Comparison of ENCODE assay signal across 17 cellular contexts in the genomic region with DNA sequence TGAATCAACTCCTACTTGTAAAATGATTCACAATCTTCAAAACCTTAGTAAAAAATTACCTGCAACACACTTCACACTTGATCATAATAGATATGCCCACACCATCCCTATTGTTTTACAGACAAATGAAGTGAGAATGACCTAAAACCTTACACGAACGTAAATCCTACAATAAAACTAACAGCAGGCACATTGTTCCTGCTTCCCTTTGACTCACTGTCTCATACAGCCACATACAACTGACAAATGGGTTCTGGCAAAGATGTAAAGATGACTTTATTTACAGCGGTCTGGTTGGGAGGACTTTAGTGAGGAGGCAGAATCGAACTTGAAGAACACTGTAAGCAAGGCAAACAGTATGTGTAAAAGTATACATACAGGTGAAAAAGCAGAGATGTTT.
DNase-seq lines count a peak whose midpoint lies in the region; ATAC-seq, FAIRE-seq and TF ChIP-seq lines count a peak whose summit lies in the region.
"Had no signal": no experiment of that assay in that cellular context is flagged by ENCODE, and none has a peak within 500 bp of the region (broad histone marks: within the 10 kb centered on the region; RNA-seq: fewer than 3 reads in every experiment).

No MANE protein-coding gene starts in this region.

- WGBS in K562 (ENCODE audit: insufficient coverage, low coverage, missing lambda C conversion rate): 73% methylated on average over 4 of the region's 4 CpGs
- no CpG with 5 or more reads among the region's 4 CpGs for WGBS in mesendoderm (ENCODE audit: extremely low coverage, insufficient coverage, low lambda C conversion rate)

- DNase-seq in K562 (ENCODE audit: extremely low read depth in 1 of 4, low spot score in 3 of 4) (no peak), kidney tubule cell (ENCODE audit: low spot score) (peak; percentile 2), mesendoderm (peak; percentile 4)
- DNase-seq in stimulated activated naive B cell treated with anti-CD40 and anti-IgM and Interleukin-4, amounts not matched to agents 10 μg/mL and 1 μg/mL and 100 μg/mL, for 72 hours: no peak
- DNase-seq in activated CD4-positive, alpha-beta T cell treated with anti-CD3 and anti-CD28 coated beads, Interleukin-2, amount 50 U/mL, for 48 hours: no peak
- DNase-seq: BE2C; Caco-2; CD8-positive, alpha-beta memory T cell; DND-41; GDM1 had no signal

- H2AFZ ChIP-seq in K562 (ENCODE audit: low read depth, low read length): no peak overlapping the region

- H3K4me3 Mint-ChIP-seq in stimulated activated naive B cell treated with anti-CD40 and anti-IgM and Interleukin-4, amounts not matched to agents 10 μg/mL and 1 μg/mL and 100 μg/mL, for 72 hours: no peak overlapping the region
- H3K4me3 Mint-ChIP-seq: CD8-positive, alpha-beta memory T cell had no signal

- H3K27me3 ChIP-seq in K562 (ENCODE audit: control insufficient read depth in 2 of 2, insufficient read depth in 2 of 2, low read length in 2 of 2) (no peaks in the 10 kb centered on the region), mesendoderm (ENCODE audit: insufficient read depth, low read length, poor library complexity) (no peaks in the 10 kb centered on the region)
- H3K27me3 ChIP-seq: BE2C had no signal

- no peak overlapping the region for H2BK5ac ChIP-seq in mesendoderm (ENCODE audit: low read length)

- no peak overlapping the region for H3K27ac ChIP-seq in K562 (ENCODE audit: extremely low read depth, low read depth, low read length)
- H3K27ac ChIP-seq in mesendoderm (ENCODE audit: low read depth, low read length): no peak overlapping the region

- no peak overlapping the region for H2AK5ac ChIP-seq in mesendoderm (ENCODE audit: low read length)

- H3K79me2 ChIP-seq in K562 (ENCODE audit: control insufficient read depth, insufficient read depth, low read length) (no peaks in the 10 kb centered on the region), mesendoderm (ENCODE audit: control insufficient read depth, insufficient read depth, low read length) (no peaks in the 10 kb centered on the region)

- no peak overlapping the region for H3K56ac ChIP-seq in mesendoderm (ENCODE audit: low read length)

- H3K9me1 ChIP-seq in K562 (ENCODE audit: control insufficient read depth, insufficient read depth, low read length): no peaks in the 10 kb centered on the region

- no TSS peak for BruUV-seq in K562 (replicated peaks; lab: Mats Ljungman, UMichigan)

- TF ChIP-seq EP300 in K562 (IDR thresholded peaks at IDR 0.05; ENCODE audit: low read length): no peak

- in situ Hi-C loops in K562 (cut with MboI): no loop called here

- POLR2A ChIA-PET in K562 (lab: Yijun Ruan, JAX): interaction anchor here (0.5 kb wide), 1 partner anchor 37 kb away, joined by 3 read pairs; no protein-coding TSS in a partner anchor

- H3K79me1 ChIP-seq in mesendoderm (ENCODE audit: low read length): no peaks in the 10 kb centered on the region

- H3K4me3 ChIP-seq in K562: no peak overlapping the region
- no peak overlapping the region for H3K4me3 ChIP-seq in mesendoderm (ENCODE audit: low read length)
- H3K4me3 ChIP-seq: HAP-1 had no signal

- no peak overlapping the region for H3K27ac Mint-ChIP-seq in stimulated activated naive B cell treated with anti-CD40 and anti-IgM and Interleukin-4, amounts not matched to agents 10 μg/mL and 1 μg/mL and 100 μg/mL, for 72 hours

- 0 out of 3 replicates have a peak, but pooled peaks cover 2% of the 10 kb centered on the region for H3K36me3 ChIP-seq in K562 (ENCODE audit: control insufficient read depth, insufficient read depth, low read length)
- H3K36me3 ChIP-seq in mesendoderm (ENCODE audit: control insufficient read depth, insufficient read depth, low read length): no peaks in the 10 kb centered on the region
- H3K36me3 ChIP-seq: BE2C, HAP-1 had no signal

- no peaks in the 10 kb centered on the region for H3K9me3 ChIP-seq in K562 (replicated peaks; ENCODE audit: control insufficient read depth, insufficient read depth, low read depth, low read length)
- H3K9me3 ChIP-seq: BE2C, Caco-2, HAP-1 had no signal

- intact Hi-C loops in K562 (cut with micrococcal nuclease): no loop called here

- H3K18ac ChIP-seq in mesendoderm (ENCODE audit: low read length): no peak overlapping the region

- H2BK15ac ChIP-seq in mesendoderm (replicated peaks; ENCODE audit: low read depth): no peak overlapping the region

- no peak for TF ChIP-seq CTCF in K562 (IDR thresholded peaks at IDR 0.05 in 2 of 3, conservative IDR thresholded peaks at IDR 0.05 in 1 of 3; ENCODE audit: insufficient read depth in 2 of 3, low read depth in 1 of 3, low read length in 3 of 3)

- H3K9ac ChIP-seq in K562 (ENCODE audit: insufficient read depth in 1 of 2, low read depth in 2 of 2, low read length in 2 of 2) (no peak overlapping the region), mesendoderm (ENCODE audit: low read length) (no peak overlapping the region)

- no peak overlapping the region for H4K8ac ChIP-seq in mesendoderm (ENCODE audit: low read depth, low read length)

- H3K27me3 Mint-ChIP-seq in stimulated activated naive B cell treated with anti-CD40 and anti-IgM and Interleukin-4, amounts not matched to agents 10 μg/mL and 1 μg/mL and 100 μg/mL, for 72 hours: peaks cover 3 to 4% of the 10 kb centered on the region in 2 donors
- H3K27me3 Mint-ChIP-seq: CD8-positive, alpha-beta memory T cell had no signal

- CTCF ChIA-PET in K562 (lab: Yijun Ruan, JAX; ENCODE audit: low intra/inter-chr PET ratio): no interaction called here

- no peak overlapping the region for H2BK120ac ChIP-seq in mesendoderm (ENCODE audit: low read depth, low read length)

- TF ChIP-seq POLR2A in K562 (conservative IDR thresholded peaks at IDR 0.05): no peak

- no peak for ATAC-seq in K562
- no peak for ATAC-seq in HG03439 (IDR thresholded peaks at IDR 0.05; ENCODE audit: unreplicated experiment)
- ATAC-seq in stimulated activated naive B cell treated with anti-CD40 and anti-IgM and Interleukin-4, amounts not matched to agents 10 μg/mL and 1 μg/mL and 100 μg/mL, for 72 hours (replicated peaks): no peak
- no peak for ATAC-seq in GM21825 (IDR thresholded peaks at IDR 0.05; ENCODE audit: unreplicated experiment)
- ATAC-seq: HepG2 had no signal

- no peak overlapping the region for H4K5ac ChIP-seq in mesendoderm (ENCODE audit: low read length)

- FAIRE-seq in K562 (lab: Jason Lieb, UNC): peak; percentile 15
- FAIRE-seq: A204.1, GM12892, H1, HepG2 had no signal

- no peak overlapping the region for H3K4me2 ChIP-seq in K562 (ENCODE audit: insufficient read depth, low read length)
- H3K4me2 ChIP-seq in mesendoderm (ENCODE audit: low read length): no peak overlapping the region

- H3K36me3 Mint-ChIP-seq in stimulated activated naive B cell treated with anti-CD40 and anti-IgM and Interleukin-4, amounts not matched to agents 10 μg/mL and 1 μg/mL and 100 μg/mL, for 72 hours: peaks cover 4 to 10% of the 10 kb centered on the region in 2 donors

- no peak for TF ChIP-seq RAD21 in K562 (CRISPR knock-in tag; conservative IDR thresholded peaks at IDR 0.05 in 1 of 2, IDR thresholded peaks at IDR 0.05 in 1 of 2)

- no peaks in the 10 kb centered on the region for H3K4me1 ChIP-seq in K562 (replicated peaks in 1 of 2; ENCODE audit: control insufficient read depth in 2 of 2, insufficient read depth in 2 of 2, low read length in 2 of 2)
- no peaks in the 10 kb centered on the region for H3K4me1 ChIP-seq in mesendoderm (ENCODE audit: control insufficient read depth, low read depth, low read length)
- H3K4me1 ChIP-seq: BE2C, Caco-2, HAP-1 had no signal

- H3K4me1 Mint-ChIP-seq in stimulated activated naive B cell treated with anti-CD40 and anti-IgM and Interleukin-4, amounts not matched to agents 10 μg/mL and 1 μg/mL and 100 μg/mL, for 72 hours: peaks cover 0 to 3% of the 10 kb centered on the region in 2 donors

- H3K23ac ChIP-seq in mesendoderm (ENCODE audit: low read length): peak overlapping the region; percentile 57

- no peak overlapping the region for H3K4ac ChIP-seq in mesendoderm (ENCODE audit: low read depth, low read length)

- H4K20me1 ChIP-seq in K562 (replicated peaks; ENCODE audit: control insufficient read depth, insufficient read depth, low read length): no peaks in the 10 kb centered on the region

- H3K9me3 Mint-ChIP-seq in stimulated activated naive B cell treated with anti-CD40 and anti-IgM and Interleukin-4, amounts not matched to agents 10 μg/mL and 1 μg/mL and 100 μg/mL, for 72 hours: no peaks in the 10 kb centered on the region
- H3K9me3 Mint-ChIP-seq: CD8-positive, alpha-beta memory T cell had no signal

TF ChIP-seq in K562, 482 proteins besides CTCF, POLR2A, EP300 and RAD21 (continues in another document):
- no peak for TF ChIP-seq NCOA4 (IDR thresholded peaks at IDR 0.05; ENCODE audit: partially characterized antibody)
- TF ChIP-seq, protein P1, sequence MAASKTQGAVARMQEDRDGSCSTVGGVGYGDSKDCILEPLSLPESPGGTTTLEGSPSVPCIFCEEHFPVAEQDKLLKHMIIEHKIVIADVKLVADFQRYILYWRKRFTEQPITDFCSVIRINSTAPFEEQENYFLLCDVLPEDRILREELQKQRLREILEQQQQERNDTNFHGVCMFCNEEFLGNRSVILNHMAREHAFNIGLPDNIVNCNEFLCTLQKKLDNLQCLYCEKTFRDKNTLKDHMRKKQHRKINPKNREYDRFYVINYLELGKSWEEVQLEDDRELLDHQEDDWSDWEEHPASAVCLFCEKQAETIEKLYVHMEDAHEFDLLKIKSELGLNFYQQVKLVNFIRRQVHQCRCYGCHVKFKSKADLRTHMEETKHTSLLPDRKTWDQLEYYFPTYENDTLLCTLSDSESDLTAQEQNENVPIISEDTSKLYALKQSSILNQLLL (CRISPR knock-in tag; IDR thresholded peaks at IDR 0.05; ENCODE audit: borderline replicate concordance): no peak
- TF ChIP-seq ZNF707 (CRISPR knock-in tag; conservative IDR thresholded peaks at IDR 0.05): no peak
- TF ChIP-seq, protein P2, sequence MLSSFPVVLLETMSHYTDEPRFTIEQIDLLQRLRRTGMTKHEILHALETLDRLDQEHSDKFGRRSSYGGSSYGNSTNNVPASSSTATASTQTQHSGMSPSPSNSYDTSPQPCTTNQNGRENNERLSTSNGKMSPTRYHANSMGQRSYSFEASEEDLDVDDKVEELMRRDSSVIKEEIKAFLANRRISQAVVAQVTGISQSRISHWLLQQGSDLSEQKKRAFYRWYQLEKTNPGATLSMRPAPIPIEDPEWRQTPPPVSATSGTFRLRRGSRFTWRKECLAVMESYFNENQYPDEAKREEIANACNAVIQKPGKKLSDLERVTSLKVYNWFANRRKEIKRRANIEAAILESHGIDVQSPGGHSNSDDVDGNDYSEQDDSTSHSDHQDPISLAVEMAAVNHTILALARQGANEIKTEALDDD (IDR thresholded peaks at IDR 0.05): no peak
- no peak for TF ChIP-seq ZBED1 (IDR thresholded peaks at IDR 0.05)

Comparison
In these comparisons a context has a peak if more than half of its experiments do, and no peak if none do; other contexts are left out.
1. DNase-seq: peak in kidney tubule cell (single experiment) and mesendoderm (single experiment); none in K562 (0 of 4), stimulated activated naive B cell treated with anti-CD40 and anti-IgM and Interleukin-4, amounts not matched to agents 10 μg/mL and 1 μg/mL and 100 μg/mL, for 72 hours (single experiment) and activated CD4-positive, alpha-beta T cell treated with anti-CD3 and anti-CD28 coated beads, Interleukin-2, amount 50 U/mL, for 48 hours (0 of 2).